1 cellular context compared by ENCODE assay signal in the genomic region with DNA sequence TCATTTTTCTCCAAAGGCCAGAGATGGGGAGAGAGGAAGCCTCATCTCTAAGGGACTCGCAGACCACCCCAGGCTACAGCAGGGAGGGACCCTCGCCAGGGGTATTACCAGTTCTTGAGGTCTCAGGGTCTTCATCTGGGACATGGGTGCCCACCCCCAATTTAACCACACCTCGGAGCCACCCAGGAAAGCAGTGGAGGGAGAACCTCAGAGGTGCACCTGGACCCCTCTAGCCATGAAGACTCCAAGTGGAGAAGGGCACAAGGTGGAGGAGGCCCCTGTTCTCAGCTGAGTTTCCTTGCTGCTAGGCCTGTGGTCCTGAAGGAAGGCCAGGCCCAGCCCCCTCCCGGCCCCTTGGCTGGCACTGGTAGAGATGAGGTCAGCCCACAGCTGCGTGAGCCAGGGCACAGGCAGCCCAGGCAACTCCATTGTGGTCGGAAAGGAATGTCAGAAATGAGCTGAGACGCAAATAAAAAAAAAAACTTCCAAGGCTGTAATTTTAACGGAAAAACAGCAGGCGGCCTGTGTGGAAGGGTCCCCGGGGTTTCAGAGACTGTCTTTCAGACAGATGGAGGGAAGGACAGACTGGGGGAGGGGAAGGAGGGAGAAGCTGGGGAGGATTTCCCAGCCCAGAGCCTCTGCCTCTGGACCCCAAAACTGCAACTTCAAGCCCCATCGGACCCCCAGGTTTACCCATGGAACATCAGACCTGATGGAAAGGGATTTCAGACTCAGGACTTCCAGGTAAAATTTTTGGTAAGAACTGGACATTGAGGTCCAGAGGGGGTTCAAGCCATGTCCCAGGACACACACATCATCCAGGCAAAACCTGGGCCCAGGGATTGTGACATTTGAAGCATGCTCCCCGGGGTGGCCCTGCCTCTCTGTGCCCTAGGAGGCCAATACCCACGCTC.
TF ChIP-seq lines count a peak whose summit lies in the region.

No MANE protein-coding gene starts in this region.

TF ChIP-seq in K562, 482 proteins besides CTCF, POLR2A, EP300 and RAD21 (continued from another document):
- TF ChIP-seq, protein P1, sequence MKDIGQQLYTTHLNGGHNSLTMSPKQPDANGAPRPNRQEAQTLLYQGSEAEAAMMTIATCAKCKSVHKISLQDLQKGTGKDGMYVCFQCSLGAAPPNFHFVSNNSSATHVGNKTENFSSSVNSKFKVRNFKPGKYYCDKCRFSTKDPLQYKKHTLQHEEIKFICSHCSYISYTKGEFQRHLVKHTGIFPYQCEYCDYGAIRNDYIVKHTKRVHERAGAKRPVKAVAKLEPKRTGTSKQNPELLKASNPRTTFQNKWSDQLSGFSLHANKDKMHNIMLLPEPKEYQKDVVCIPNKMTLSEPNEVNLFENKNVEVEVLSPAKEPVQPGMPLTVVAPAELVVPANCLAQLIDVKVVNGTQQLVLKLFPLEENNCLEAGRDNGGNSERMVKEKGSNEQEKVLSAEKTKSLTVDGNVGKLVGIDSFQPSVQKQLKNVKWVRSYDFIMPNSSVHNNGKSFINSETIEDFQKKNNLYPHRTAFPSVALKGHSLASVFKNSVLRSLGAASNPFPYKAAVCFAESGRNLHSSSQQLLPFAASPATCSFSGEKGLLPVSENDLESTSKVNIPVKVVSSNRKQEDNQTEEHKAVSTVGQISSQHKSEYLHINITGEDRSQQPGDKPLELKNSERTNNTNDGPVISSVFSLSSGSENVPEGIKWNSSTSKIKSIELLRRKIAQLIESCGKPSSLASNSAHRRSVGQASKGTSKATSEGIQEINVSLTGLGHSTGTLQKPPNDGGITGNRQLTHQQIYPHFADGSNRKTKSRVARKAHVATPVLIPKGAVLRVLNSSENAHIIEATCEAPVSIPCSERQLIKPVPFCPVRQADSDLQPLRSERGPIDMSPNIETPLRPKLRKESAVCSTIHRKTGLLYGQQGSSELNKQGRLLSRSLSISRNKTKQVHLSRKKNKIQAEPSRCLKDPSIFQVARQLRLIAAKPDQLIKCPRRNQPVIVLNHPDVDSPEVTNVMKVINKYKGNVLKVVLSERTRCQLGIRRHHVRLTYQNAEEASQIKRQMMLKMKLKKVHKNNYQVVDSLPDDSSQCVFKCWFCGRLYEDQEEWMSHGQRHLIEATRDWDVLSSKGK (CRISPR knock-in tag; IDR thresholded peaks at IDR 0.05): no peak
- TF ChIP-seq, protein P2, sequence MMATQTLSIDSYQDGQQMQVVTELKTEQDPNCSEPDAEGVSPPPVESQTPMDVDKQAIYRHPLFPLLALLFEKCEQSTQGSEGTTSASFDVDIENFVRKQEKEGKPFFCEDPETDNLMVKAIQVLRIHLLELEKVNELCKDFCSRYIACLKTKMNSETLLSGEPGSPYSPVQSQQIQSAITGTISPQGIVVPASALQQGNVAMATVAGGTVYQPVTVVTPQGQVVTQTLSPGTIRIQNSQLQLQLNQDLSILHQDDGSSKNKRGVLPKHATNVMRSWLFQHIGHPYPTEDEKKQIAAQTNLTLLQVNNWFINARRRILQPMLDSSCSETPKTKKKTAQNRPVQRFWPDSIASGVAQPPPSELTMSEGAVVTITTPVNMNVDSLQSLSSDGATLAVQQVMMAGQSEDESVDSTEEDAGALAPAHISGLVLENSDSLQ (IDR thresholded peaks at IDR 0.05): no peak
- TF ChIP-seq MBD2 (IDR thresholded peaks at IDR 0.05; ENCODE audit: borderline replicate concordance, low read depth) (no peak), NCOA6 (IDR thresholded peaks at IDR 0.05) (no peak)
TF ChIP-seq in K562: peak in this region for 4.
